In the genomic region with DNA sequence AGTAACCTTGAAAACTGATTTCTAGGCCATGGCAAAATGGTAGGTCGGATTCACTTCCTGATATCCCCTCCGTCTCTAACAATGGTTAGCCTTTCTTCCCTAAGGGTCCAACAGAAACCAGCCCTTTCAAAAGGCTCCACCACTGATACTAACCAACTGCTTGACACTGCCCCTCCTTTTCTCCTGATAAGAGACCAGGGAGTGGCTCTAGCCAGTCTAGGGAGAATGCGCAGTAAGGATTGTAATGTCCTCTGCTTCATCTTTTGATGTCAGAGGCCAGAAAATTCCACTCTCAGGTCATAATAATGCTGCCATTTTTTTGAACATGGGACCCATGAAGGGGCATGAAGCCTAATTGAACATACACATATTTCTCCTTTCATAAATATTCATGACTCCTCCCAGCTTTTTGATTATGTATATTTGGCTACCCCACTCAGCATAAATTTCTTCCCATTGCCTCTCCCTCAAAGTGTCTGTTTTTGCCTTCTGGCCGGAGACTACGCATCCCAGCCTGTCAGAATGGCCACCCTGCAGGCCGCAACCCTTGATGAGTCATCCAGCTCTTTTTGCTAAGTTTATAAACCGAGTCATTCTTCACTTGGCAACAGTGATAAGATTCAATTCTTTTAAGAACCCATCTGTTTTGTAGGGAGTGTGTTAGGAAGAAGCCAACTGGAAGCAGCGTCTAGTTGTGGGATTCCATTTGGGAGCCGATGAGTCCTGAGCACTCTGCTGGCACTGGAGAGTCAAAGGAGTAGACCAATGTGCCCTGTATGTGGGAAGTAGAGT, we compare ENCODE assay signal across 19 cellular contexts.
DNase-seq lines count a peak whose midpoint lies in the region; ATAC-seq and TF ChIP-seq lines count a peak whose summit lies in the region.
"Had no signal": no experiment of that assay in that cellular context is flagged by ENCODE, and none has a peak within 500 bp of the region (broad histone marks: within the 10 kb centered on the region; RNA-seq: fewer than 3 reads in every experiment).

No MANE protein-coding gene starts in this region.

- TF ChIP-seq CTCF in brain microvascular endothelial cell (IDR thresholded peaks at IDR 0.05; ENCODE audit: low read depth, low read length, missing control alignments) (no peak), left lung (IDR thresholded peaks at IDR 0.05) (no peak), Calu3 (IDR thresholded peaks at IDR 0.05; ENCODE audit: unreplicated experiment) (no peak)

- H3K4me3 ChIP-seq in brain microvascular endothelial cell (ENCODE audit: low read depth, low read length) = no peak overlapping the region
- no peak overlapping the region for H3K4me3 ChIP-seq in left lung
- H3K4me3 ChIP-seq: left ventricle myocardium inferior, pancreas, Peyer's patch, sigmoid colon, upper lobe of right lung had no signal

- no peaks in the 10 kb centered on the region for H3K27me3 Mint-ChIP-seq in Calu3 (ENCODE audit: unreplicated experiment)

- ATAC-seq in left lung = peak; percentile 43
- ATAC-seq in GM18498 (IDR thresholded peaks at IDR 0.05; ENCODE audit: unreplicated experiment) = no peak
- ATAC-seq: CD8-positive, alpha-beta T cell; pancreas; upper lobe of right lung had no signal

- H3K27ac ChIP-seq in brain microvascular endothelial cell (no peak overlapping the region), left lung (no peak overlapping the region)
- H3K27ac ChIP-seq: left ventricle myocardium inferior, pancreas, Peyer's patch, upper lobe of right lung had no signal

- H3K36me3 Mint-ChIP-seq in Calu3 (ENCODE audit: insufficient read depth, unreplicated experiment) = no peaks in the 10 kb centered on the region
- H3K36me3 Mint-ChIP-seq: CD8-positive, alpha-beta T cell had no signal

- H3K36me3 ChIP-seq in brain microvascular endothelial cell (replicated peaks) (no peaks in the 10 kb centered on the region), left lung (no peaks in the 10 kb centered on the region)
- H3K36me3 ChIP-seq: left ventricle myocardium inferior, pancreas, Peyer's patch, sigmoid colon, upper lobe of right lung had no signal

- in situ Hi-C loops in brain microvascular endothelial cell (cut with HindIII; ENCODE audit: low pct_ligation_motif_present, low sequenced_read_pairs) = no loop called here

- H3K9me3 Mint-ChIP-seq in Calu3 (ENCODE audit: low read depth, unreplicated experiment) = peaks cover 16% of the 10 kb centered on the region
- H3K9me3 Mint-ChIP-seq: activated T-helper 2 cell treated with anti-CD3 and anti-CD28 coated beads, Interferon-gamma antibody, Interleukin-2, Interleukin-4, amounts not matched to agents 10 μg/mL and 5 μg/mL and 100 μg/mL, durations not matched to agents 14 hours and 24 hours and 36 hours had no signal

- peaks cover 0 to 3% of the 10 kb centered on the region in 2 donors for H3K9me3 ChIP-seq in left lung
- H3K9me3 ChIP-seq: pancreas, Peyer's patch, sigmoid colon, upper lobe of right lung had no signal

- H3K27ac Mint-ChIP-seq in Calu3 (ENCODE audit: unreplicated experiment) = no peak overlapping the region
- H3K27ac Mint-ChIP-seq: activated T-helper 2 cell treated with anti-CD3 and anti-CD28 coated beads, Interferon-gamma antibody, Interleukin-2, Interleukin-4, amounts not matched to agents 10 μg/mL and 5 μg/mL and 100 μg/mL, durations not matched to agents 14 hours and 24 hours and 36 hours; CD8-positive, alpha-beta T cell; stimulated activated naive CD8-positive, alpha-beta T cell treated with anti-CD3 and anti-CD28 coated beads, Interleukin-15, Interleukin-2, amounts not matched to agents 100 ng/mL and 50 ng/mL, for 24 hours had no signal

- no peak overlapping the region for H3K4me3 Mint-ChIP-seq in Calu3 (ENCODE audit: low read depth, unreplicated experiment)
- H3K4me3 Mint-ChIP-seq: CD8-positive, alpha-beta T cell; stimulated activated naive CD8-positive, alpha-beta T cell treated with anti-CD3 and anti-CD28 coated beads, Interleukin-15, Interleukin-2, amounts not matched to agents 100 ng/mL and 50 ng/mL, for 24 hours had no signal

- DNase-seq in AG08395 (ENCODE audit: low spot score) = peak; percentile 37
- peak; percentile 56 for DNase-seq in HT1080 (ENCODE audit: low read depth)
- DNase-seq in brain microvascular endothelial cell = peak; percentile 47
- DNase-seq in left lung = no peak
- DNase-seq in NCI-H748 (lab: John Stamatoyannopoulos, UW; ENCODE audit: unreplicated experiment) = no peak
- DNase-seq in Calu3 = no peak
- DNase-seq in NCI-H1694 treated with DMSO at 0.1 percent for 48 hours (lab: John Stamatoyannopoulos, UW) = no peak
- DNase-seq: activated CD4-positive, alpha-beta T cell treated with anti-CD3 and anti-CD28 coated beads for 4 hours; CD8-positive, alpha-beta T cell; left ventricle myocardium inferior; NCI-H1436 treated with DMSO at 0.1 percent for 48 hours; pancreas; Peyer's patch; sigmoid colon; stimulated activated CD4-positive, alpha-beta T cell treated with anti-CD3 and anti-CD28 coated beads, Interleukin-1b, Interleukin-23, amount 100 ng/mL, for 48 hours; upper lobe of right lung had no signal

- CTCF ChIA-PET in Calu3 (lab: Charles Lee) = no interaction called here

- H3K4me1 Mint-ChIP-seq in Calu3 (ENCODE audit: low read depth, unreplicated experiment) = no peaks in the 10 kb centered on the region

- no TSS peak for BruUV-seq in Calu3 (replicated peaks; lab: Mats Ljungman, UMichigan)

- no peaks in the 10 kb centered on the region for H3K4me1 ChIP-seq in left lung
- H3K4me1 ChIP-seq: left ventricle myocardium inferior, pancreas, Peyer's patch, upper lobe of right lung had no signal

- H3K27me3 ChIP-seq in brain microvascular endothelial cell (replicated peaks) (no peaks in the 10 kb centered on the region), left lung (no peaks in the 10 kb centered on the region)
- H3K27me3 ChIP-seq: pancreas, Peyer's patch, sigmoid colon, upper lobe of right lung had no signal

- intact Hi-C loops in left lung (cut with DNase I) = no loop called here
- intact Hi-C loops in Calu3 (cut with micrococcal nuclease; ENCODE audit: unreplicated experiment) = no loop called here

Comparison
In these comparisons a context has a peak if more than half of its experiments do, and no peak if none do; other contexts are left out.
1. DNase-seq: peak in AG08395 (single experiment), HT1080 (single experiment) and brain microvascular endothelial cell (single experiment); none in left lung (0 of 2), NCI-H748 (single experiment), Calu3 (single experiment) and NCI-H1694 treated with DMSO at 0.1 percent for 48 hours (single experiment).